Comparison of ENCODE assay signal across 1 cellular context in genomic region chr14:96281486-96281885, GRCh38.
TF ChIP-seq lines count a peak whose summit lies in the region.

No MANE protein-coding gene starts in this region.

TF ChIP-seq in H1, 55 proteins besides CTCF, POLR2A, EP300 and RAD21:
- TF ChIP-seq KDM4A (IDR thresholded peaks at IDR 0.05; ENCODE audit: low read depth, low read length, severe bottlenecking) (no peak), TEAD4 (IDR thresholded peaks at IDR 0.05; ENCODE audit: low read depth, low read length) (no peak), CREB1 (IDR thresholded peaks at IDR 0.05) (no peak), TAF1 (IDR thresholded peaks at IDR 0.05; ENCODE audit: low read depth, low read length) (no peak), RFX5 (IDR thresholded peaks at IDR 0.05; ENCODE audit: borderline replicate concordance, low read depth, low read length) (no peak), BACH1 (IDR thresholded peaks at IDR 0.05; ENCODE audit: low read length) (no peak), YY1 (IDR thresholded peaks at IDR 0.05; ENCODE audit: low read depth, low read length) (no peak), KDM1A (IDR thresholded peaks at IDR 0.05; ENCODE audit: borderline replicate concordance, low read length) (no peak), POU5F1 (IDR thresholded peaks at IDR 0.05; ENCODE audit: low read depth, low read length) (no peak), MAX (IDR thresholded peaks at IDR 0.05) (no peak), SUZ12 (IDR thresholded peaks at IDR 0.05; ENCODE audit: low read length) (no peak), NANOG (IDR thresholded peaks at IDR 0.05; ENCODE audit: insufficient read depth, low read depth, low read length, poor library complexity, severe bottlenecking) (no peak)
TF ChIP-seq in H1: peak in this region for 0.
